26 cellular contexts compared by ENCODE assay signal in genomic region chr4:141395919-141396318, GRCh38.
"Had no signal": no experiment of that assay in that cellular context is flagged by ENCODE, and none has a peak within 500 bp of the region (broad histone marks: within the 10 kb centered on the region; RNA-seq: fewer than 3 reads in every experiment).

No MANE protein-coding gene starts in this region.

- DNase-seq: activated B cell treated with CpG ODN at 0.5 μM for 24 hours; activated CD4-positive, alpha-beta memory T cell treated with anti-CD3 and anti-CD28 coated beads for 36 hours; activated CD4-positive, alpha-beta T cell treated with anti-CD3 and anti-CD28 coated beads for 4 hours; activated CD4-positive, alpha-beta T cell treated with anti-CD3 and anti-CD28 coated beads, Interleukin-2, amount 10 ng/mL, durations not matched to agents 24 days and 14 days; activated CD4-positive, alpha-beta T cell treated with anti-CD3 and anti-CD28 coated beads, Interleukin-2, amount 50 U/mL, for 1 hour; activated CD4-positive, alpha-beta T cell treated with anti-CD3 and anti-CD28 coated beads, Interleukin-2, amount 50 U/mL, for 4 hours; activated CD4-positive, CD25-positive, alpha-beta regulatory T cell treated with anti-CD3 and anti-CD28 coated beads, Interleukin-2, amount 50 U/mL, for 72 hours; activated CD8-positive, alpha-beta memory T cell treated with anti-CD3 and anti-CD28 coated beads, Interleukin-2, amount 50 U/mL, for 4 hours; activated CD8-positive, alpha-beta T cell treated with anti-CD3 and anti-CD28 coated beads for 36 hours; activated effector memory CD4-positive, alpha-beta T cell treated with Interleukin-2 at 50 U/mL for 16 hours; activated gamma-delta T cell; activated naive CD4-positive, alpha-beta T cell treated with anti-CD3 and anti-CD28 coated beads, Interleukin-2, amount 10 ng/mL, durations not matched to agents 7 days and 5 days; activated naive CD4-positive, alpha-beta T cell treated with Interleukin-2 at 50 U/mL for 16 hours; activated naive CD8-positive, alpha-beta T cell treated with anti-CD3 and anti-CD28 coated beads, Interleukin-2, amount 10 ng/mL, durations not matched to agents 7 days and 5 days; activated naive CD8-positive, alpha-beta T cell treated with anti-CD3 and anti-CD28 coated beads, Interleukin-2, amount 50 U/mL, for 24 hours; activated T-cell treated with anti-CD3 and anti-CD28 coated beads, Interleukin-2, amount 50 U/mL, for 24 hours; activated T-cell treated with anti-CD3 and anti-CD28 coated beads, Interleukin-2, amount 50 U/mL, for 48 hours; amygdala; anterior cingulate cortex; caudate nucleus; cerebellar nuclear complex; T-helper 2 cell; T-helper 9 cell had no signal

- H3K27me3 ChIP-seq: ascending aorta, cardiac muscle cell had no signal

- ATAC-seq: activated CD8-positive, alpha-beta T cell treated with anti-CD3 and anti-CD28 coated beads for 36 hours; activated naive CD8-positive, alpha-beta T cell treated with anti-CD3 and anti-CD28 coated beads, Interleukin-2, amount 50 U/mL, for 24 hours had no signal

- H3K27ac ChIP-seq: ascending aorta, cardiac muscle cell, VCaP had no signal

- H3K36me3 ChIP-seq: ascending aorta, cardiac muscle cell had no signal

- H3K4me3 ChIP-seq: ascending aorta, cardiac muscle cell had no signal

- H3K9me3 ChIP-seq: ascending aorta had no signal
